Comparison of ENCODE assay signal across 14 cellular contexts in the genomic region with DNA sequence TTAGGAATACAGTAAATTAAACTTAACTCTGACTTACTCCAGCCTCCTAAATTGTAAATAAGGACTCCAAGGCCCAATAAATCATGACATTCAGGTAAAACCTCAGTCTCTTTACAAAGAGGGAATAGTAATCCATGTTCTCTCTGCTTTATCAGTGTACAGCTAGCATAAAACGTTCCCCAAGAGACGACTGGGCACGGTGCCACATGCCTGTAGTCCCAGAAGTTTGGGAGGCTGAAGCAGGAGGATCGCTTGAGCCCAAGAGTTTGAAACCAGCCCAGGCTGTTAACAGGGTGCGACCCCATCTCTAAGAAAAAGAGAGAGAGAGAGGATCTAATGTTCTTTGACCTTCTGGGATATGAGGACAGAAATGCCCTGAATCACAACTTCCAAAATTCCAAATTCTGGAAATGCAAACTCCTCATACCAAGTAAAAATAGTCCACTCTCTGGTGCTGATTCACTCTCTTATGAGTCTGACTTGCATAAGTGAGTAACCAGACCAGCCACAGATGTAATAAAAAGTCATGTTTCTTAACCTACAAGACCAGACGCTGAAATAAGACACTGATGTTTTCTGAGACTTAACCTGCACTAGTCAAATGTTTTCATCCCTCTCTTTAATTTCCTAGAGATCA. TPM values are rescaled to one million over a fixed set of nuclear protein-coding genes. Genes with fewer than 3 reads are reported as not detected.
DNase-seq lines count a peak whose midpoint lies in the region; ATAC-seq, FAIRE-seq and TF ChIP-seq lines count a peak whose summit lies in the region.
"Had no signal": no experiment of that assay in that cellular context is flagged by ENCODE, and none has a peak within 500 bp of the region (broad histone marks: within the 10 kb centered on the region; RNA-seq: fewer than 3 reads in every experiment).

No MANE protein-coding gene starts in this region.

- no peak for TF ChIP-seq POLR2A in H1 (IDR thresholded peaks at IDR 0.05; ENCODE audit: control extremely low read depth in 1 of 2, low read depth in 2 of 2, low read length in 2 of 2)

- no peak overlapping the region for H2BK120ac ChIP-seq in H1 (replicated peaks; ENCODE audit: low read depth, low read length)

- POLR2A ChIA-PET in H1 (lab: Charles Lee; ENCODE audit: partially characterized antibody): no interaction called here

- H3K4me1 ChIP-seq in H1 (replicated peaks in 1 of 4; ENCODE audit: control insufficient read depth in 3 of 4, insufficient read depth in 4 of 4, low read length in 3 of 4): peaks cover 2 to 17% (median 8%) of the 10 kb centered on the region in 4 experiments; a peak in 5 of 7 replicates

- H2BK20ac ChIP-seq in H1 (ENCODE audit: low read length): no peak overlapping the region

- H3K56ac ChIP-seq in H1 (replicated peaks; ENCODE audit: insufficient read length, low read depth, low read length): no peak overlapping the region

- FAIRE-seq in H1 (lab: Jason Lieb, UNC): no peak
- FAIRE-seq: islet of Langerhans, TTC549 had no signal

- H2AK5ac ChIP-seq in H1 (ENCODE audit: low read depth, low read length): no peak overlapping the region

- H3K9me3 ChIP-seq in MG63: no peaks in the 10 kb centered on the region
- no peaks in the 10 kb centered on the region for H3K9me3 ChIP-seq in H1 (ENCODE audit: insufficient read depth in 2 of 2, low read depth in 1 of 2, low read length in 1 of 2)

- TF ChIP-seq CTCF in H1 (IDR thresholded peaks at IDR 0.05; ENCODE audit: control extremely low read depth in 1 of 3, insufficient read depth in 1 of 3, low read depth in 1 of 3, low read length in 3 of 3): no peak
- TF ChIP-seq CTCF in omental fat pad (IDR thresholded peaks at IDR 0.05): no peak

- 0 out of 2 replicates have a peak overlapping the region, but pooled peaks have one; percentile 7 for H2BK5ac ChIP-seq in H1 (ENCODE audit: low read depth, low read length)

- no peak overlapping the region for H3K23ac ChIP-seq in H1 (ENCODE audit: insufficient read length)

- ATAC-seq in omental fat pad (ENCODE audit: low FRiP score) (peak; percentile 50), GM21515 (IDR thresholded peaks at IDR 0.05; ENCODE audit: unreplicated experiment) (no peak), GM21367 (IDR thresholded peaks at IDR 0.05; ENCODE audit: unreplicated experiment) (no peak), esophagus mucosa (no peak), GM18868 (IDR thresholded peaks at IDR 0.05; ENCODE audit: unreplicated experiment) (no peak)
- ATAC-seq: CD8-positive, alpha-beta T cell; naive thymus-derived CD8-positive, alpha-beta T cell had no signal

- H3K4me3 ChIP-seq in MG63: no peak overlapping the region
- H3K4me3 ChIP-seq in H1 (ENCODE audit: extremely low read depth in 1 of 4, insufficient read depth in 2 of 4, low read depth in 3 of 4, low read length in 4 of 4): no peak overlapping the region

- no peak overlapping the region for H3K4ac ChIP-seq in H1 (replicated peaks; ENCODE audit: insufficient read length, low read depth, low read length)

- H3K18ac ChIP-seq in H1 (ENCODE audit: extremely low read depth, low read length): no peak overlapping the region

- H3K36me3 ChIP-seq in MG63 (peaks cover 16% of the 10 kb centered on the region), H1 (ENCODE audit: control insufficient read depth in 2 of 4, insufficient read depth in 4 of 4, low read length in 3 of 4) (no peaks in the 10 kb centered on the region)

- H3K27me3 ChIP-seq in MG63 (no peaks in the 10 kb centered on the region), H1 (replicated peaks in 1 of 4; ENCODE audit: control insufficient read depth in 3 of 4, extremely low read depth in 1 of 4, insufficient read depth in 3 of 4, low read length in 3 of 4) (no peaks in the 10 kb centered on the region; a peak in 1 of 7 replicates)

- no peak overlapping the region for H4K8ac ChIP-seq in H1 (ENCODE audit: extremely low read depth, insufficient read depth, low read length)

- H2AFZ ChIP-seq in H1 (ENCODE audit: low read length): no peak overlapping the region

- no peaks in the 10 kb centered on the region for H3K23me2 ChIP-seq in H1 (ENCODE audit: low read depth, low read length)

- H3K27ac ChIP-seq in H1 (ENCODE audit: low read depth, low read length): no peak overlapping the region

- H3K9ac ChIP-seq in H1 (replicated peaks in 1 of 4; ENCODE audit: extremely low read depth in 1 of 4, low read depth in 3 of 4, low read length in 3 of 4): no peak overlapping the region

- peak; percentile 41 for DNase-seq in AG08396 (ENCODE audit: low spot score)
- peak; percentile 56 for DNase-seq in MG63
- DNase-seq in H1 (ENCODE audit: low read depth in 1 of 2, low spot score in 2 of 2): no peak
- no peak for DNase-seq in omental fat pad (ENCODE audit: low spot score)
- DNase-seq: CD8-positive, alpha-beta T cell; naive thymus-derived CD8-positive, alpha-beta T cell; NCI-H2171; stimulated activated CD8-positive, alpha-beta memory T cell treated with anti-CD3 and anti-CD28 coated beads, Interleukin-4, amount 100 ng/mL, for 48 hours had no signal

- H3K14ac ChIP-seq in H1 (ENCODE audit: insufficient read length): no peak overlapping the region

- no peaks in the 10 kb centered on the region for H3K79me1 ChIP-seq in H1 (ENCODE audit: low read depth, low read length)

- CTCF ChIA-PET in H1 (lab: Charles Lee; ENCODE audit: partially characterized antibody): interaction anchor here (1.2 kb wide), 1 partner anchor 9 kb away, joined by 3 read pairs; no protein-coding TSS in a partner anchor

- H2BK15ac ChIP-seq in H1 (ENCODE audit: low read length): no peak overlapping the region

- no peaks in the 10 kb centered on the region for H3K79me2 ChIP-seq in H1 (ENCODE audit: control insufficient read depth in 1 of 2, insufficient read depth in 2 of 2, low read length in 2 of 2)

- H4K20me1 ChIP-seq in H1 (replicated peaks in 1 of 2; ENCODE audit: control insufficient read depth in 1 of 2, insufficient read depth in 2 of 2, low read length in 2 of 2): no peaks in the 10 kb centered on the region

- no peak overlapping the region for H3K4me2 ChIP-seq in H1 (ENCODE audit: insufficient read depth in 1 of 2, low read depth in 2 of 2, low read length in 2 of 2)

- WGBS in H1 (ENCODE audit: extremely low coverage in 1 of 2, insufficient coverage in 1 of 2, insufficient read length in 1 of 2, insufficient replicate concordance in 2 of 2, low coverage in 1 of 2, low lambda C conversion rate in 2 of 2, missing lambda C conversion rate in 1 of 2), 2 experiments: 89% methylated on average over 6 of the region's 6 CpGs; no CpG with 5 or more reads in 1 of the 2 experiments

- TF ChIP-seq RAD21 in H1 (IDR thresholded peaks at IDR 0.05 in 1 of 2, conservative IDR thresholded peaks at IDR 0.05 in 1 of 2; ENCODE audit: low read depth in 2 of 2, low read length in 2 of 2): no peak

- H4K91ac ChIP-seq in H1 (replicated peaks; ENCODE audit: insufficient read length, low read length): no peak overlapping the region

- no peak for TF ChIP-seq EP300 in H1 (IDR thresholded peaks at IDR 0.05; ENCODE audit: borderline replicate concordance in 1 of 2, low read depth in 2 of 2, low read length in 2 of 2)

- H4K5ac ChIP-seq in H1 (ENCODE audit: insufficient read length, low read depth, low read length): no peak overlapping the region

- no peak overlapping the region; the same call in 1 of the 2 replicates for H2BK12ac ChIP-seq in H1 (ENCODE audit: low read depth, low read length)

TF ChIP-seq in H1, 55 proteins besides CTCF, POLR2A, EP300 and RAD21 (continues in another document):
- TF ChIP-seq SP4 (IDR thresholded peaks at IDR 0.05; ENCODE audit: low read length): no peak
- no peak for TF ChIP-seq GTF2F1 (IDR thresholded peaks at IDR 0.05; ENCODE audit: borderline replicate concordance, low read depth, low read length)
- no peak for TF ChIP-seq RNF2 (IDR thresholded peaks at IDR 0.05; ENCODE audit: borderline replicate concordance, low read depth, low read length, missing control alignments, poor library complexity, severe bottlenecking)
- no peak for TF ChIP-seq CBX8 (IDR thresholded peaks at IDR 0.05; ENCODE audit: borderline replicate concordance, low read depth, low read length)
- TF ChIP-seq FOSL1 (IDR thresholded peaks at IDR 0.05; ENCODE audit: insufficient read depth, low read depth, low read length): no peak

RNA-seq across cellular contexts. Expression of a gene that starts 25.5 kb away (rescaled TPM):
- total RNA-seq in MG63 (2014; rRNA removed; shearing (Covaris generic); ENCODE audit: low replicate concordance): 377 and 715 TPM in 2 replicates
- total RNA-seq in H1 (2021; fragmentation: NEBNext Ultra II Directional; extraction: Animal tissue kit (Norgen Biotek cat#: 25700)): not detected in 2 replicates
- 0.38 TPM in 1 of 2 replicates, not detected in the other for polyA plus RNA-seq in H1 (2011; rRNA removed)
- polyA plus RNA-seq in H1 (2011; cell fraction: cytosol; rRNA removed): not detected
- not detected for polyA plus RNA-seq in H1 (2011; cell fraction: nucleus; rRNA removed)
- not detected in 4 replicates for polyA plus RNA-seq in H1 (2012, experiment 1 of 2)
- 0.67 TPM for polyA plus RNA-seq in H1 (2012, experiment 2 of 2)
- polyA plus RNA-seq in H1 (2013, experiment 1 of 2): 0.04 TPM
- not detected for polyA plus RNA-seq in H1 (2013, experiment 2 of 2)
- polyA minus RNA-seq in H1 (2011; rRNA and poly(A)+ RNA removed): not detected in 2 replicates
- not detected for polyA minus RNA-seq in H1 (2011; cell fraction: cytosol; rRNA and poly(A)+ RNA removed)
- 3.0 TPM for polyA minus RNA-seq in H1 (2011; cell fraction: nucleus; rRNA and poly(A)+ RNA removed)
- 1,000 to 10,000 TPM in 3 of 4 donors, 100 to 1,000 TPM in 1; 712 to 1,460 (median 1,382) TPM for total RNA-seq in omental fat pad
- 16.8 TPM for total RNA-seq in esophagus mucosa
- total RNA-seq: CD8-positive, alpha-beta T cell; naive thymus-derived CD8-positive, alpha-beta T cell had no signal
- polyA plus RNA-seq: naive thymus-derived CD8-positive, alpha-beta T cell had no signal

Comparison
In these comparisons a context has a peak if more than half of its experiments do, and no peak if none do; other contexts are left out.
1. DNase-seq: peak in AG08396 (single experiment) and MG63 (single experiment); none in H1 (0 of 2) and omental fat pad (single experiment).
2. RNA of a gene that starts 25.5 kb away (total RNA-seq): 712 to 1,460 TPM in omental fat pad and 377 to 715 TPM in MG63; 16.8 TPM in esophagus mucosa (single experiment) and not detected in H1; every median in the first group is over 10 times any median in the second.